In genomic region chr18:23627325-23627724, GRCh38 we compare ENCODE assay signal across 8 cellular contexts.
DNase-seq lines count a peak whose midpoint lies in the region; TF ChIP-seq lines count a peak whose summit lies in the region.
"Had no signal": no experiment of that assay in that cellular context is flagged by ENCODE, and none has a peak within 500 bp of the region (broad histone marks: within the 10 kb centered on the region; RNA-seq: fewer than 3 reads in every experiment).

No MANE protein-coding gene starts in this region.

- no peak for TF ChIP-seq CTCF in foreskin fibroblast (IDR thresholded peaks at IDR 0.05; ENCODE audit: low read depth, low read length)

- peak; percentile 58 for DNase-seq in HPDE6-E6E7 (ENCODE audit: extremely low spot score)
- peak; percentile 85 for DNase-seq in SW480 (ENCODE audit: low spot score)
- DNase-seq in foreskin fibroblast = peak; percentile 83 to 92
- DNase-seq in stromal cell of bone marrow (ENCODE audit: low read depth) = peak; percentile 90
- DNase-seq in cerebellar nuclear complex (lab: John Stamatoyannopoulos, UW) = no peak
- DNase-seq in activated CD4-positive, CD25-positive, alpha-beta regulatory T cell treated with anti-CD3 and anti-CD28 coated beads, Interleukin-2, amount 50 U/mL, for 72 hours = no peak
- no peak for DNase-seq in NCI-H1105 treated with DMSO at 0.1 percent for 48 hours (lab: John Stamatoyannopoulos, UW)
- DNase-seq: nucleus accumbens had no signal

- no peak overlapping the region for H3K4me3 ChIP-seq in foreskin fibroblast (ENCODE audit: low read depth in 1 of 2, low read length in 2 of 2)

Comparison
In these comparisons a context has a peak if more than half of its experiments do, and no peak if none do; other contexts are left out.
1. DNase-seq: peak in HPDE6-E6E7 (single experiment), SW480 (single experiment), foreskin fibroblast (2 of 2) and stromal cell of bone marrow (single experiment); none in cerebellar nuclear complex (0 of 2), activated CD4-positive, CD25-positive, alpha-beta regulatory T cell treated with anti-CD3 and anti-CD28 coated beads, Interleukin-2, amount 50 U/mL, for 72 hours (single experiment) and NCI-H1105 treated with DMSO at 0.1 percent for 48 hours (single experiment).